In genomic region chr17:80691784-80692183, GRCh38 we compare ENCODE assay signal across 25 cellular contexts.
A peak's percentile ranks its signal among the peaks of the same experiment; 100 is the strongest.
DNase-seq lines count a peak whose midpoint lies in the region; ATAC-seq, FAIRE-seq and TF ChIP-seq lines count a peak whose summit lies in the region.
"Had no signal": no experiment of that assay in that cellular context is flagged by ENCODE, and none has a peak within 500 bp of the region (broad histone marks: within the 10 kb centered on the region; RNA-seq: fewer than 3 reads in every experiment).

No MANE protein-coding gene starts in this region.

- no peak overlapping the region for H3K14ac ChIP-seq in H1 (ENCODE audit: insufficient read length)

- H3K36me3 Mint-ChIP-seq in T-cell: peaks cover 27% of the 10 kb centered on the region

- H3K4me2 ChIP-seq in DND-41 (ENCODE audit: insufficient read depth, low read length) (no peak overlapping the region), H1 (ENCODE audit: insufficient read depth in 1 of 2, low read depth in 2 of 2, low read length in 2 of 2) (no peak overlapping the region)
- H3K4me2 ChIP-seq: KMS-11, PC-9 had no signal

- H3K27me3 ChIP-seq in DND-41 (ENCODE audit: insufficient read depth, low read length, poor library complexity) (no peaks in the 10 kb centered on the region), H1 (replicated peaks in 1 of 4; ENCODE audit: control insufficient read depth in 3 of 4, extremely low read depth in 1 of 4, insufficient read depth in 3 of 4, low read length in 3 of 4) (no peaks in the 10 kb centered on the region)

- H4K20me1 ChIP-seq in DND-41 (ENCODE audit: insufficient read depth, low read length): peaks cover 46% of the 10 kb centered on the region; the same call in 1 of the 2 replicates
- peaks cover 0 to 2% of the 10 kb centered on the region in 2 experiments for H4K20me1 ChIP-seq in H1 (replicated peaks in 1 of 2; ENCODE audit: control insufficient read depth in 1 of 2, insufficient read depth in 2 of 2, low read length in 2 of 2)

- H2BK15ac ChIP-seq in H1 (ENCODE audit: low read length): no peak overlapping the region

- peaks cover 11% of the 10 kb centered on the region for H3K79me1 ChIP-seq in H1 (ENCODE audit: low read depth, low read length)

- peaks cover 38 to 50% (median 43%) of the 10 kb centered on the region in 3 donors for H3K4me1 Mint-ChIP-seq in T-cell

- H2BK5ac ChIP-seq in H1 (ENCODE audit: low read depth, low read length): no peak overlapping the region

- POLR2A ChIA-PET in H1 (lab: Charles Lee; ENCODE audit: partially characterized antibody): no interaction called here
- POLR2A ChIA-PET in T-cell (lab: Charles Lee): no interaction called here

- H3K79me2 ChIP-seq in DND-41 (ENCODE audit: insufficient read depth, low read length) (peaks cover 94% of the 10 kb centered on the region), H1 (ENCODE audit: control insufficient read depth in 1 of 2, insufficient read depth in 2 of 2, low read length in 2 of 2) (peaks cover 0 to 49% of the 10 kb centered on the region in 2 experiments; a peak in 3 of 4 replicates)

- H3K27me3 Mint-ChIP-seq in T-cell: no peaks in the 10 kb centered on the region

- H4K91ac ChIP-seq in H1 (replicated peaks; ENCODE audit: insufficient read length, low read length): peak overlapping the region; percentile 26

- CTCF ChIA-PET in H1 (lab: Charles Lee; ENCODE audit: partially characterized antibody): no interaction called here
- CTCF ChIA-PET in T-cell (lab: Charles Lee): no interaction called here

- no peak for TF ChIP-seq EP300 in H1 (IDR thresholded peaks at IDR 0.05; ENCODE audit: borderline replicate concordance in 1 of 2, low read depth in 2 of 2, low read length in 2 of 2)

- H3K4me3 Mint-ChIP-seq in T-cell: no peak overlapping the region
- H3K4me3 Mint-ChIP-seq: CD8-positive, alpha-beta T cell; H9; HFFc6 had no signal

- no peak overlapping the region for H4K5ac ChIP-seq in H1 (ENCODE audit: insufficient read length, low read depth, low read length)

- ATAC-seq in DND-41 (ENCODE audit: insufficient read depth, low read depth) (no peak), T-cell (replicated peaks in 1 of 4) (no peak)
- no peak for ATAC-seq in stimulated activated naive CD8-positive, alpha-beta T cell treated with anti-CD3 and anti-CD28 coated beads, Interleukin-15, Interleukin-2, amounts not matched to agents 100 U/mL and 50 U/mL, for 24 hours
- ATAC-seq: CD8-positive, alpha-beta T cell had no signal

- FAIRE-seq in H1 (lab: Jason Lieb, UNC): no peak
- FAIRE-seq: GM12892 had no signal

- H3K4me1 ChIP-seq in DND-41 (ENCODE audit: insufficient read depth, low read length) (peaks cover 7% of the 10 kb centered on the region; the same call in 1 of the 2 replicates), H1 (replicated peaks in 1 of 4; ENCODE audit: control insufficient read depth in 3 of 4, insufficient read depth in 4 of 4, low read length in 3 of 4) (peaks cover 0 to 21% (median 8%) of the 10 kb centered on the region in 4 experiments; a peak in 4 of 7 replicates)

- no peak overlapping the region for H2BK120ac ChIP-seq in H1 (replicated peaks; ENCODE audit: low read depth, low read length)

- no peak overlapping the region for H2AFZ ChIP-seq in DND-41 (ENCODE audit: low read depth, low read length)
- H2AFZ ChIP-seq in H1 (ENCODE audit: low read length): no peak overlapping the region
- H2AFZ ChIP-seq: PC-9 had no signal

- H4K8ac ChIP-seq in H1 (ENCODE audit: extremely low read depth, insufficient read depth, low read length): no peak overlapping the region

- no peak overlapping the region for H3K23ac ChIP-seq in H1 (ENCODE audit: insufficient read length)

- no peak overlapping the region for H3K27ac Mint-ChIP-seq in T-cell
- H3K27ac Mint-ChIP-seq: H9, HFFc6 had no signal

- H3K9me3 Mint-ChIP-seq in T-cell: no peaks in the 10 kb centered on the region
- H3K9me3 Mint-ChIP-seq: CD8-positive, alpha-beta T cell; H9; HFFc6 had no signal

- H3K23me2 ChIP-seq in H1 (ENCODE audit: low read depth, low read length): no peaks in the 10 kb centered on the region

- H3K56ac ChIP-seq in H1 (replicated peaks; ENCODE audit: insufficient read length, low read depth, low read length): no peak overlapping the region

- H2BK20ac ChIP-seq in H1 (ENCODE audit: low read length): no peak overlapping the region

- H3K18ac ChIP-seq in H1 (ENCODE audit: extremely low read depth, low read length): no peak overlapping the region

- H3K4me3 ChIP-seq in DND-41 (ENCODE audit: low read depth in 1 of 2, low read length in 2 of 2): no peak overlapping the region
- H3K4me3 ChIP-seq in H1 (ENCODE audit: extremely low read depth in 1 of 4, insufficient read depth in 2 of 4, low read depth in 3 of 4, low read length in 4 of 4): no peak overlapping the region
- H3K4me3 ChIP-seq: PC-9 had no signal

- DNase-seq in NCI-H1417 (lab: John Stamatoyannopoulos, UW): peak in 2 of 3 experiments; percentile 5 to 70
- DNase-seq in NCI-H1417 treated with DMSO at 0.1 percent for 48 hours (lab: John Stamatoyannopoulos, UW): no peak
- DNase-seq in DND-41: no peak
- peak; percentile 24 for DNase-seq in NCI-H774 (lab: John Stamatoyannopoulos, UW)
- DNase-seq in H1 (ENCODE audit: low read depth in 1 of 2, low spot score in 2 of 2): no peak
- no peak for DNase-seq in NCI-H2196 treated with DMSO at 0.1 percent for 48 hours (lab: John Stamatoyannopoulos, UW; ENCODE audit: unreplicated experiment)
- DNase-seq in stimulated activated naive CD8-positive, alpha-beta T cell treated with anti-CD3 and anti-CD28 coated beads, Interleukin-15, Interleukin-2, amounts not matched to agents 100 U/mL and 50 U/mL, for 24 hours: no peak
- DNase-seq in T-cell: no peak
- DNase-seq: ACHN; C1 segment of cervical spinal cord; CD8-positive, alpha-beta T cell; H9; HFFc6; NCI-H1105; NCI-H1694; NCI-H2107; NCI-H446; NCI-H82; PC-9; RPMI8226; SW 1271; T-helper 2 cell had no signal

- H2BK12ac ChIP-seq in H1 (ENCODE audit: low read depth, low read length): 0 out of 2 replicates have a peak overlapping the region, but pooled peaks have one; percentile 22

- H3K4ac ChIP-seq in H1 (replicated peaks; ENCODE audit: insufficient read length, low read depth, low read length): no peak overlapping the region

- H3K9me3 ChIP-seq in DND-41 (ENCODE audit: insufficient read depth, low read length, severe bottlenecking) (no peaks in the 10 kb centered on the region), H1 (ENCODE audit: insufficient read depth in 2 of 2, low read depth in 1 of 2, low read length in 1 of 2) (no peaks in the 10 kb centered on the region)

- TF ChIP-seq CTCF in DND-41 (IDR thresholded peaks at IDR 0.05; ENCODE audit: borderline replicate concordance, extremely low read depth, low read length, poor library complexity, severe bottlenecking): no peak
- TF ChIP-seq CTCF in H1 (IDR thresholded peaks at IDR 0.05; ENCODE audit: control extremely low read depth in 1 of 3, insufficient read depth in 1 of 3, low read depth in 1 of 3, low read length in 3 of 3): no peak

- no peak for TF ChIP-seq POLR2A in H1 (IDR thresholded peaks at IDR 0.05; ENCODE audit: control extremely low read depth in 1 of 2, low read depth in 2 of 2, low read length in 2 of 2)

- H3K36me3 ChIP-seq in DND-41 (ENCODE audit: insufficient read depth, low read length) (peaks cover 4% of the 10 kb centered on the region; the same call in 1 of the 2 replicates), H1 (ENCODE audit: control insufficient read depth in 2 of 4, insufficient read depth in 4 of 4, low read length in 3 of 4) (no peaks in the 10 kb centered on the region)

- H3K9ac ChIP-seq in DND-41 (ENCODE audit: low read depth, low read length) (no peak overlapping the region), H1 (replicated peaks in 1 of 4; ENCODE audit: extremely low read depth in 1 of 4, low read depth in 3 of 4, low read length in 3 of 4) (no peak overlapping the region)
- H3K9ac ChIP-seq: KMS-11 had no signal

- no peak for TF ChIP-seq RAD21 in H1 (IDR thresholded peaks at IDR 0.05 in 1 of 2, conservative IDR thresholded peaks at IDR 0.05 in 1 of 2; ENCODE audit: low read depth in 2 of 2, low read length in 2 of 2)

- no peak overlapping the region for H2AK5ac ChIP-seq in H1 (ENCODE audit: low read depth, low read length)

- 90% methylated on average over 10 of the region's 10 CpGs; no CpG with 5 or more reads in 1 of the 2 experiments for WGBS in H1 (ENCODE audit: extremely low coverage in 1 of 2, insufficient coverage in 1 of 2, insufficient read length in 1 of 2, insufficient replicate concordance in 2 of 2, low coverage in 1 of 2, low lambda C conversion rate in 2 of 2, missing lambda C conversion rate in 1 of 2), 2 experiments

- H3K27ac ChIP-seq in DND-41 (ENCODE audit: low read length) (0 out of 2 replicates have a peak overlapping the region, but pooled peaks have one; percentile 37), H1 (ENCODE audit: low read depth, low read length) (no peak overlapping the region)
- H3K27ac ChIP-seq: 22Rv1, KMS-11, PC-9 had no signal

TF ChIP-seq in H1, 55 proteins besides CTCF, POLR2A, EP300 and RAD21:
- TF ChIP-seq, protein P1, sequence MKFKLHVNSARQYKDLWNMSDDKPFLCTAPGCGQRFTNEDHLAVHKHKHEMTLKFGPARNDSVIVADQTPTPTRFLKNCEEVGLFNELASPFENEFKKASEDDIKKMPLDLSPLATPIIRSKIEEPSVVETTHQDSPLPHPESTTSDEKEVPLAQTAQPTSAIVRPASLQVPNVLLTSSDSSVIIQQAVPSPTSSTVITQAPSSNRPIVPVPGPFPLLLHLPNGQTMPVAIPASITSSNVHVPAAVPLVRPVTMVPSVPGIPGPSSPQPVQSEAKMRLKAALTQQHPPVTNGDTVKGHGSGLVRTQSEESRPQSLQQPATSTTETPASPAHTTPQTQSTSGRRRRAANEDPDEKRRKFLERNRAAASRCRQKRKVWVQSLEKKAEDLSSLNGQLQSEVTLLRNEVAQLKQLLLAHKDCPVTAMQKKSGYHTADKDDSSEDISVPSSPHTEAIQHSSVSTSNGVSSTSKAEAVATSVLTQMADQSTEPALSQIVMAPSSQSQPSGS (IDR thresholded peaks at IDR 0.05; ENCODE audit: low read length): no peak
- TF ChIP-seq HDAC2 (IDR thresholded peaks at IDR 0.05; ENCODE audit: borderline replicate concordance in 1 of 2, low read depth in 2 of 2, low read length in 2 of 2) (no peak), GABPA (IDR thresholded peaks at IDR 0.05; ENCODE audit: borderline replicate concordance, insufficient read depth, low read length) (no peak), KDM4A (IDR thresholded peaks at IDR 0.05; ENCODE audit: low read depth, low read length, severe bottlenecking) (no peak)

Comparison
In these comparisons a context has a peak if more than half of its experiments do, and no peak if none do; other contexts are left out.
1. DNase-seq: peak in NCI-H1417 (2 of 3) and NCI-H774 (single experiment); none in NCI-H1417 treated with DMSO at 0.1 percent for 48 hours (single experiment), DND-41 (single experiment), H1 (0 of 2), NCI-H2196 treated with DMSO at 0.1 percent for 48 hours (single experiment), stimulated activated naive CD8-positive, alpha-beta T cell treated with anti-CD3 and anti-CD28 coated beads, Interleukin-15, Interleukin-2, amounts not matched to agents 100 U/mL and 50 U/mL, for 24 hours (single experiment) and T-cell (0 of 34).